ENCODE assay signal across 14 cellular contexts in genomic region chr2:226906439-226906796, GRCh38.
DNase-seq lines count a peak whose midpoint lies in the region; ATAC-seq and TF ChIP-seq lines count a peak whose summit lies in the region.
"Had no signal": no experiment of that assay in that cellular context is flagged by ENCODE, and none has a peak within 500 bp of the region (broad histone marks: within the 10 kb centered on the region; RNA-seq: fewer than 3 reads in every experiment).

No MANE protein-coding gene starts in this region.

- DNase-seq in activated naive CD8-positive, alpha-beta T cell treated with anti-CD3 and anti-CD28 coated beads for 36 hours = no peak
- DNase-seq in GM19240 (ENCODE audit: insufficient read length, low spot score) (no peak), SK-N-DZ (ENCODE audit: low spot score) (no peak), ascending aorta (ENCODE audit: low spot score in 2 of 2) (no peak)
- DNase-seq in activated CD4-positive, CD25-positive, alpha-beta regulatory T cell treated with anti-CD3 and anti-CD28 coated beads, Interleukin-2, amount 50 U/mL, for 72 hours = no peak
- DNase-seq: activated T-cell treated with anti-CD3 and anti-CD28 coated beads for 4 hours; CD8-positive, alpha-beta memory T cell; SW 1271 had no signal

- no peak for TF ChIP-seq CTCF in ascending aorta (IDR thresholded peaks at IDR 0.05)

- no peak overlapping the region for H3K4me3 Mint-ChIP-seq in activated naive CD8-positive, alpha-beta T cell treated with anti-CD3 and anti-CD28 coated beads for 36 hours
- H3K4me3 Mint-ChIP-seq: CD8-positive, alpha-beta memory T cell; nephron had no signal

- H3K27me3 Mint-ChIP-seq in activated naive CD8-positive, alpha-beta T cell treated with anti-CD3 and anti-CD28 coated beads for 36 hours = no peaks in the 10 kb centered on the region

- H3K9me3 ChIP-seq in ascending aorta = no peaks in the 10 kb centered on the region
- H3K9me3 ChIP-seq: tibial nerve had no signal

- H3K27me3 ChIP-seq in ascending aorta = no peaks in the 10 kb centered on the region
- H3K27me3 ChIP-seq: hepatocyte, tibial nerve had no signal

- H3K4me1 ChIP-seq in ascending aorta = no peaks in the 10 kb centered on the region

- intact Hi-C loops in ascending aorta (cut with DNase I) = no loop called here

- peak overlapping the region; percentile 1 for H3K27ac Mint-ChIP-seq in activated naive CD8-positive, alpha-beta T cell treated with anti-CD3 and anti-CD28 coated beads for 36 hours
- H3K27ac Mint-ChIP-seq: nephron had no signal

- H3K4me1 Mint-ChIP-seq in activated naive CD8-positive, alpha-beta T cell treated with anti-CD3 and anti-CD28 coated beads for 36 hours = peaks cover 42% of the 10 kb centered on the region
- H3K4me1 Mint-ChIP-seq: nephron had no signal

- no peaks in the 10 kb centered on the region for H3K36me3 ChIP-seq in ascending aorta

- H3K27ac ChIP-seq in ascending aorta = no peak overlapping the region
- H3K27ac ChIP-seq: hepatocyte had no signal

- H3K9me3 Mint-ChIP-seq in activated naive CD8-positive, alpha-beta T cell treated with anti-CD3 and anti-CD28 coated beads for 36 hours = no peaks in the 10 kb centered on the region
- H3K9me3 Mint-ChIP-seq: CD8-positive, alpha-beta memory T cell; nephron had no signal

- H3K36me3 Mint-ChIP-seq in activated naive CD8-positive, alpha-beta T cell treated with anti-CD3 and anti-CD28 coated beads for 36 hours = peaks cover 40% of the 10 kb centered on the region

- ATAC-seq in GM18511 (IDR thresholded peaks at IDR 0.05; ENCODE audit: unreplicated experiment) (peak; percentile 57), GM21447 (IDR thresholded peaks at IDR 0.05; ENCODE audit: unreplicated experiment) (peak; percentile 42), HG03103 (IDR thresholded peaks at IDR 0.05; ENCODE audit: low read depth, unreplicated experiment) (peak; percentile 49)

- no peak overlapping the region for H3K4me3 ChIP-seq in ascending aorta
- H3K4me3 ChIP-seq: hepatocyte, tibial nerve had no signal
